In the genomic region with DNA sequence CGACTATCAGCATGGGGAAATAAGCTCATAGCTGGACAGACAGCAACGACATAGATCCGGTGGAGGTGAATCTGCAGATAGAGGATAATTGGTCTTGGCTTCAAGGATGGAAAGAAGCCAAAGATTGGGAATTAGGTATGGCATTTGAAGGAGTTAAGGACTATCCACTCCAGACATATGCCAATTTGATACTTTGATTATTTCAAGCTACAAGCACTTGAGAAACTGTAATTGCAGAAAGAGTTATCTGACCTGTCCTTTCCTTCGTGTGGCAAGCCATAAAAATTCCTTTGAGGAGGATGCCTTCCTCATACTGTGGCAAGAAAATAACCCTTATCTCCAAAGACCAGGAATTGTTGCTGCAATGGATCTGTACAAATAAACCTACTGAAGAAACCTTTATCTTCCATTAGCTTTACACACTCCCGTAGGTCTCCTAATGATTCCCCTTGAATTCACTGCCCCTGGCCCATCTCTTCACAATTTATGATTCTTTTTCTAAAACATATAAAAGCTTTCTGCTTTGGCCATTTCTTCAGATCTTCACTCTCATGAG, we compare ENCODE assay signal across 23 cellular contexts.
A peak's percentile ranks its signal among the peaks of the same experiment; 100 is the strongest.
DNase-seq lines count a peak whose midpoint lies in the region; ATAC-seq, FAIRE-seq and TF ChIP-seq lines count a peak whose summit lies in the region.
"Had no signal": no experiment of that assay in that cellular context is flagged by ENCODE, and none has a peak within 500 bp of the region (broad histone marks: within the 10 kb centered on the region; RNA-seq: fewer than 3 reads in every experiment).

No MANE protein-coding gene starts in this region.

- no peaks in the 10 kb centered on the region for H3K9me3 ChIP-seq in right lobe of liver
- H3K9me3 ChIP-seq: HAP-1 had no signal

- WGBS in right lobe of liver (ENCODE audit: insufficient coverage, low coverage, low lambda C conversion rate, missing lambda C conversion rate), result 95% methylated on average over 4 of the region's 5 CpGs

- H3K4me3 ChIP-seq in fibroblast of villous mesenchyme (ENCODE audit: low read depth, low read length) (no peak overlapping the region), right lobe of liver (no peak overlapping the region)
- H3K4me3 ChIP-seq: HAP-1 had no signal

- no peak for DNase-seq in activated naive CD4-positive, alpha-beta T cell treated with anti-CD3 and anti-CD28 coated beads, Interleukin-2, amount 10 ng/mL, durations not matched to agents 7 days and 5 days
- DNase-seq in NCI-H226, result peak; percentile 36
- DNase-seq in fibroblast of villous mesenchyme (ENCODE audit: low read depth), result peak; percentile 53
- no peak for DNase-seq in stimulated activated effector memory CD8-positive, alpha-beta T cell treated with anti-CD3 and anti-CD28 coated beads, Interleukin-12 subunit alpha, Interleukin-12 subunit beta, amount 100 ng/mL, for 72 hours (ENCODE audit: low spot score in 2 of 2)
- no peak for DNase-seq in right lobe of liver
- no peak for DNase-seq in activated T-cell treated with anti-CD3 and anti-CD28 coated beads, Interleukin-2, amount 50 U/mL, for 24 hours
- no peak for DNase-seq in H54 (ENCODE audit: insufficient read length, low spot score)
- DNase-seq: CD4-positive, CD25-positive, alpha-beta regulatory T cell; DMS79; KG1; NCI-H1105; NCI-H146; NCI-H2081; NCI-H2171; NCI-H524 treated with DMSO at 0.1 percent for 48 hours; NCI-H82; OCI-M1; Right ventricle myocardium superior had no signal

- peaks cover 28% of the 10 kb centered on the region for H3K36me3 Mint-ChIP-seq in activated naive CD4-positive, alpha-beta T cell treated with anti-CD3 and anti-CD28 coated beads, Interleukin-2, amount 50 U/mL, for 24 hours
- H3K36me3 Mint-ChIP-seq in activated naive CD4-positive, alpha-beta T cell treated with anti-CD3 and anti-CD28 coated beads, Interleukin-2, amount 10 ng/mL, durations not matched to agents 7 days and 5 days, result peaks cover 68% of the 10 kb centered on the region
- peaks cover 16% of the 10 kb centered on the region for H3K36me3 Mint-ChIP-seq in stimulated activated effector memory CD8-positive, alpha-beta T cell treated with anti-CD3 and anti-CD28 coated beads, Interleukin-12 subunit alpha, Interleukin-12 subunit beta, amount 100 ng/mL, for 72 hours
- H3K36me3 Mint-ChIP-seq in activated T-cell treated with anti-CD3 and anti-CD28 coated beads, Interleukin-2, amount 50 U/mL, for 24 hours (ENCODE audit: low read depth), result peaks cover 53% of the 10 kb centered on the region

- H3K27ac ChIP-seq in right lobe of liver, result no peak overlapping the region
- H3K27ac ChIP-seq: HL-60 had no signal

- CTCF ChIA-PET in activated naive CD4-positive, alpha-beta T cell treated with anti-CD3 and anti-CD28 coated beads, Interleukin-2, amount 10 ng/mL, durations not matched to agents 7 days and 5 days (lab: Charles Lee), result no interaction called here

- TF ChIP-seq POLR2A in right lobe of liver (IDR thresholded peaks at IDR 0.05) (no peak), H54 (IDR thresholded peaks at IDR 0.05; ENCODE audit: low read depth, low read length) (no peak)

- peaks cover 0 to 8% (median 0%) of the 10 kb centered on the region in 4 donors for H3K4me1 ChIP-seq in right lobe of liver
- H3K4me1 ChIP-seq: HAP-1 had no signal

- H3K9me3 Mint-ChIP-seq in activated naive CD4-positive, alpha-beta T cell treated with anti-CD3 and anti-CD28 coated beads, Interleukin-2, amount 50 U/mL, for 24 hours, result no peaks in the 10 kb centered on the region
- peaks cover 10% of the 10 kb centered on the region for H3K9me3 Mint-ChIP-seq in activated naive CD4-positive, alpha-beta T cell treated with anti-CD3 and anti-CD28 coated beads, Interleukin-2, amount 10 ng/mL, durations not matched to agents 7 days and 5 days
- H3K9me3 Mint-ChIP-seq in stimulated activated effector memory CD8-positive, alpha-beta T cell treated with anti-CD3 and anti-CD28 coated beads, Interleukin-12 subunit alpha, Interleukin-12 subunit beta, amount 100 ng/mL, for 72 hours, result no peaks in the 10 kb centered on the region
- peaks cover 2% of the 10 kb centered on the region for H3K9me3 Mint-ChIP-seq in activated T-cell treated with anti-CD3 and anti-CD28 coated beads, Interleukin-2, amount 50 U/mL, for 24 hours

- TF ChIP-seq CTCF in fibroblast of villous mesenchyme (IDR thresholded peaks at IDR 0.05; ENCODE audit: insufficient read depth, low read depth, low read length) (no peak), right lobe of liver (IDR thresholded peaks at IDR 0.05) (no peak)

- no peaks in the 10 kb centered on the region for H3K36me3 ChIP-seq in right lobe of liver
- H3K36me3 ChIP-seq: HAP-1 had no signal

- H3K4me3 Mint-ChIP-seq in activated naive CD4-positive, alpha-beta T cell treated with anti-CD3 and anti-CD28 coated beads, Interleukin-2, amount 50 U/mL, for 24 hours, result no peak overlapping the region
- no peak overlapping the region for H3K4me3 Mint-ChIP-seq in activated naive CD4-positive, alpha-beta T cell treated with anti-CD3 and anti-CD28 coated beads, Interleukin-2, amount 10 ng/mL, durations not matched to agents 7 days and 5 days
- H3K4me3 Mint-ChIP-seq in stimulated activated effector memory CD8-positive, alpha-beta T cell treated with anti-CD3 and anti-CD28 coated beads, Interleukin-12 subunit alpha, Interleukin-12 subunit beta, amount 100 ng/mL, for 72 hours, result no peak overlapping the region
- no peak overlapping the region for H3K4me3 Mint-ChIP-seq in activated T-cell treated with anti-CD3 and anti-CD28 coated beads, Interleukin-2, amount 50 U/mL, for 24 hours
- H3K4me3 Mint-ChIP-seq: B cell; CD4-positive, CD25-positive, alpha-beta regulatory T cell had no signal

- H3K4me1 Mint-ChIP-seq in activated naive CD4-positive, alpha-beta T cell treated with anti-CD3 and anti-CD28 coated beads, Interleukin-2, amount 50 U/mL, for 24 hours, result peaks cover 23% of the 10 kb centered on the region
- H3K4me1 Mint-ChIP-seq in activated naive CD4-positive, alpha-beta T cell treated with anti-CD3 and anti-CD28 coated beads, Interleukin-2, amount 10 ng/mL, durations not matched to agents 7 days and 5 days, result peaks cover 24% of the 10 kb centered on the region
- peaks cover 6% of the 10 kb centered on the region for H3K4me1 Mint-ChIP-seq in stimulated activated effector memory CD8-positive, alpha-beta T cell treated with anti-CD3 and anti-CD28 coated beads, Interleukin-12 subunit alpha, Interleukin-12 subunit beta, amount 100 ng/mL, for 72 hours
- H3K4me1 Mint-ChIP-seq in activated T-cell treated with anti-CD3 and anti-CD28 coated beads, Interleukin-2, amount 50 U/mL, for 24 hours (ENCODE audit: low read depth), result peaks cover 17% of the 10 kb centered on the region

- no peak for ATAC-seq in stimulated activated effector memory CD8-positive, alpha-beta T cell treated with anti-CD3 and anti-CD28 coated beads, Interleukin-12 subunit alpha, Interleukin-12 subunit beta, amount 100 ng/mL, for 72 hours
- ATAC-seq in right lobe of liver, result no peak

- H3K27ac Mint-ChIP-seq in activated naive CD4-positive, alpha-beta T cell treated with anti-CD3 and anti-CD28 coated beads, Interleukin-2, amount 50 U/mL, for 24 hours, result peak overlapping the region; percentile 62
- H3K27ac Mint-ChIP-seq in activated naive CD4-positive, alpha-beta T cell treated with anti-CD3 and anti-CD28 coated beads, Interleukin-2, amount 10 ng/mL, durations not matched to agents 7 days and 5 days, result no peak overlapping the region
- peak overlapping the region; percentile 8 for H3K27ac Mint-ChIP-seq in stimulated activated effector memory CD8-positive, alpha-beta T cell treated with anti-CD3 and anti-CD28 coated beads, Interleukin-12 subunit alpha, Interleukin-12 subunit beta, amount 100 ng/mL, for 72 hours
- no peak overlapping the region for H3K27ac Mint-ChIP-seq in activated T-cell treated with anti-CD3 and anti-CD28 coated beads, Interleukin-2, amount 50 U/mL, for 24 hours
- H3K27ac Mint-ChIP-seq: B cell had no signal

- intact Hi-C loops in right lobe of liver (cut with DNase I), result no loop called here

- H3K27me3 Mint-ChIP-seq in activated naive CD4-positive, alpha-beta T cell treated with anti-CD3 and anti-CD28 coated beads, Interleukin-2, amount 50 U/mL, for 24 hours, result no peaks in the 10 kb centered on the region
- no peaks in the 10 kb centered on the region for H3K27me3 Mint-ChIP-seq in activated naive CD4-positive, alpha-beta T cell treated with anti-CD3 and anti-CD28 coated beads, Interleukin-2, amount 10 ng/mL, durations not matched to agents 7 days and 5 days
- no peaks in the 10 kb centered on the region for H3K27me3 Mint-ChIP-seq in activated T-cell treated with anti-CD3 and anti-CD28 coated beads, Interleukin-2, amount 50 U/mL, for 24 hours
- H3K27me3 Mint-ChIP-seq: B cell; CD4-positive, CD25-positive, alpha-beta regulatory T cell had no signal

- no peaks in the 10 kb centered on the region for H3K27me3 ChIP-seq in right lobe of liver

- FAIRE-seq in H54 (lab: Jason Lieb, UNC), result no peak
- FAIRE-seq: A204.1 had no signal

Comparison
In these comparisons a context has a peak if more than half of its experiments do, and no peak if none do; other contexts are left out.
1. H3K27ac Mint-ChIP-seq: peak in activated naive CD4-positive, alpha-beta T cell treated with anti-CD3 and anti-CD28 coated beads, Interleukin-2, amount 50 U/mL, for 24 hours (single experiment) and stimulated activated effector memory CD8-positive, alpha-beta T cell treated with anti-CD3 and anti-CD28 coated beads, Interleukin-12 subunit alpha, Interleukin-12 subunit beta, amount 100 ng/mL, for 72 hours (single experiment); none in activated naive CD4-positive, alpha-beta T cell treated with anti-CD3 and anti-CD28 coated beads, Interleukin-2, amount 10 ng/mL, durations not matched to agents 7 days and 5 days (single experiment) and activated T-cell treated with anti-CD3 and anti-CD28 coated beads, Interleukin-2, amount 50 U/mL, for 24 hours (single experiment).
2. DNase-seq: peak in NCI-H226 (single experiment) and fibroblast of villous mesenchyme (single experiment); none in activated naive CD4-positive, alpha-beta T cell treated with anti-CD3 and anti-CD28 coated beads, Interleukin-2, amount 10 ng/mL, durations not matched to agents 7 days and 5 days (single experiment), stimulated activated effector memory CD8-positive, alpha-beta T cell treated with anti-CD3 and anti-CD28 coated beads, Interleukin-12 subunit alpha, Interleukin-12 subunit beta, amount 100 ng/mL, for 72 hours (0 of 2), right lobe of liver (0 of 3), activated T-cell treated with anti-CD3 and anti-CD28 coated beads, Interleukin-2, amount 50 U/mL, for 24 hours (single experiment) and H54 (single experiment).